In genomic region chr12:46167412-46167811, GRCh38 we compare ENCODE assay signal across 25 cellular contexts.
"Had no signal": no experiment of that assay in that cellular context is flagged by ENCODE, and none has a peak within 500 bp of the region (broad histone marks: within the 10 kb centered on the region; RNA-seq: fewer than 3 reads in every experiment).

No MANE protein-coding gene starts in this region.

- H3K4me1 Mint-ChIP-seq: immature natural killer cell had no signal

- H3K4me3 ChIP-seq: left ventricle myocardium inferior, lung, ovary, right atrium auricular region, right lobe of liver, smooth muscle cell, suprapubic skin, thoracic aorta, tibial artery, uterus had no signal

- H3K9me3 ChIP-seq: left ventricle myocardium inferior, ovary, right atrium auricular region, right lobe of liver, suprapubic skin, thoracic aorta, tibial artery, uterus had no signal

- H3K36me3 Mint-ChIP-seq: type B pancreatic cell had no signal

- H3K27ac ChIP-seq: left ventricle myocardium inferior, ovary, right atrium auricular region, right lobe of liver, suprapubic skin, thoracic aorta, tibial artery, uterus had no signal

- H3K36me3 ChIP-seq: left ventricle myocardium inferior, ovary, right atrium auricular region, right lobe of liver, suprapubic skin, thoracic aorta, tibial artery, uterus had no signal

- H3K27me3 ChIP-seq: ovary, right atrium auricular region, right lobe of liver, suprapubic skin, tibial artery, uterus had no signal

- H3K4me1 ChIP-seq: left ventricle myocardium inferior, right atrium auricular region, right lobe of liver, tibial artery, uterus had no signal

- H3K9me3 Mint-ChIP-seq: immature natural killer cell had no signal

- H3K27ac Mint-ChIP-seq: immature natural killer cell; mesothelial cell of epicardium; naive B cell; natural killer cell treated with Interleukin-12 subunit alpha and Interleukin-12 subunit beta and Interleukin-15 and Interleukin-18, amount 100 ng/mL, for 72 hours; progenitor cell of endocrine pancreas; stimulated activated memory B cell treated with anti-CD40 and anti-IgM and Interleukin-4, amounts not matched to agents 10 μg/mL and 1 μg/mL and 100 μg/mL, for 72 hours; type B pancreatic cell had no signal

- ATAC-seq: natural killer cell treated with Interleukin-12 subunit alpha and Interleukin-12 subunit beta and Interleukin-15 and Interleukin-18, amount 100 ng/mL, for 72 hours; right lobe of liver; stimulated activated memory B cell treated with anti-CD40 and anti-IgM and Interleukin-4, amounts not matched to agents 10 μg/mL and 1 μg/mL and 100 μg/mL, for 72 hours had no signal

- FAIRE-seq: islet of Langerhans had no signal

- DNase-seq: hypothalamus; immature natural killer cell; left ventricle myocardium inferior; mesendoderm; naive B cell; ovary; right lobe of liver; stimulated activated CD4-positive, alpha-beta T cell treated with anti-CD3 and anti-CD28 coated beads, Interleukin-1b, Interleukin-23, amount 100 ng/mL, for 48 hours; stimulated activated CD4-positive, alpha-beta T cell treated with anti-CD3 and anti-CD28 coated beads, Interleukin-2, amount 100 ng/mL, for 48 hours; stimulated activated CD4-positive, alpha-beta T cell treated with anti-CD3 and anti-CD28 coated beads, Interleukin-4, amount 100 ng/mL, for 4 hours; stimulated activated CD8-positive, alpha-beta memory T cell treated with anti-CD3 and anti-CD28 coated beads, Interleukin-4, amount 100 ng/mL, for 48 hours; stimulated activated naive CD4-positive, alpha-beta T cell treated with Interleukin-2 at 50 U/mL for 16 hours; tibial artery; uterus had no signal

- H3K27me3 Mint-ChIP-seq: naive B cell; natural killer cell treated with Interleukin-12 subunit alpha and Interleukin-12 subunit beta and Interleukin-15 and Interleukin-18, amount 100 ng/mL, for 72 hours; progenitor cell of endocrine pancreas; stimulated activated memory B cell treated with anti-CD40 and anti-IgM and Interleukin-4, amounts not matched to agents 10 μg/mL and 1 μg/mL and 100 μg/mL, for 72 hours; type B pancreatic cell had no signal

- H3K4me3 Mint-ChIP-seq: immature natural killer cell; mesothelial cell of epicardium; naive B cell; natural killer cell treated with Interleukin-12 subunit alpha and Interleukin-12 subunit beta and Interleukin-15 and Interleukin-18, amount 100 ng/mL, for 72 hours; stimulated activated memory B cell treated with anti-CD40 and anti-IgM and Interleukin-4, amounts not matched to agents 10 μg/mL and 1 μg/mL and 100 μg/mL, for 72 hours; type B pancreatic cell had no signal
